ENCODE assay signal across 2 cellular contexts in the genomic region with DNA sequence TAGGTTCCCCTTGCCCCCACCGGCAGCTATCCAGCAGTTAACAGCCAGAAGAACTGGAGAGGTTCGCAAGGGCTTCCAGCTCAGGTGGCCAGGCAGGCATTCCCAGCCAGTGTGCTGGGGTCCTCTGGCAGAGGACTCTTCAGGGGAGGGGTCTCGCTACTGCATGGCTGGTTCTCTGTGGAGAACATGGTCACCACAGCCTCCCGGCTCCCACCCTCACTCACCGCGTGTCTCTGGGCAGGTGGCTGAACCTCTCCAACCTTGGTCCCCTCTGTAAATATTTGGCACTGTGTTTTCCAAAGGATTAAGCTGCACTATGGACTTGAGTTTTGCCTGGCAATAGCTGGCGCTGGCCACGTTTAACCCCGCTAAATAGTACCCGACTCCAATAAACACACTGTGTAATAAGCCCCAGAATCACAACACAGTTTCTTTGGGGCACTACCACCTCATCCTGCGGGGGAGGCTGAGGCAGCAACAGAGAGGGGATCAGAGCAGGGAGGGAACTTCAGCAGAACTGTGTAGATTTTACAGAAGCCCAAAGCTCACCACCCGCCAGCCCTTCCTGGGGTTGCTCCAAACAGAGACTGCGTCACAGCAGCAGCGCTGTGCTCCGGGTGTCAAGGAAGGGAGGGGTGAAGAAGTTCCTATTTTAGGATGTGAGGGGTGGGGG.
A peak's percentile ranks its signal among the peaks of the same experiment; 100 is the strongest.
TF ChIP-seq lines count a peak whose summit lies in the region.

No MANE protein-coding gene starts in this region.

TF ChIP-seq in WTC11, 78 proteins besides CTCF, POLR2A, EP300 and RAD21 (continued from another document):
- TF ChIP-seq, protein P1, sequence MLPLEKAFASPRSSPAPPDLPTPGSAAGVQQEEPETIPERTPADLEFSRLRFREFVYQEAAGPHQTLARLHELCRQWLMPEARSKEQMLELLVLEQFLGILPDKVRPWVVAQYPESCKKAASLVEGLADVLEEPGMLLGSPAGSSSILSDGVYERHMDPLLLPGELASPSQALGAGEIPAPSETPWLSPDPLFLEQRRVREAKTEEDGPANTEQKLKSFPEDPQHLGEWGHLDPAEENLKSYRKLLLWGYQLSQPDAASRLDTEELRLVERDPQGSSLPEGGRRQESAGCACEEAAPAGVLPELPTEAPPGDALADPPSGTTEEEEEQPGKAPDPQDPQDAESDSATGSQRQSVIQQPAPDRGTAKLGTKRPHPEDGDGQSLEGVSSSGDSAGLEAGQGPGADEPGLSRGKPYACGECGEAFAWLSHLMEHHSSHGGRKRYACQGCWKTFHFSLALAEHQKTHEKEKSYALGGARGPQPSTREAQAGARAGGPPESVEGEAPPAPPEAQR (CRISPR knock-in tag; IDR thresholded peaks at IDR 0.05), result no peak
- TF ChIP-seq, protein P2, sequence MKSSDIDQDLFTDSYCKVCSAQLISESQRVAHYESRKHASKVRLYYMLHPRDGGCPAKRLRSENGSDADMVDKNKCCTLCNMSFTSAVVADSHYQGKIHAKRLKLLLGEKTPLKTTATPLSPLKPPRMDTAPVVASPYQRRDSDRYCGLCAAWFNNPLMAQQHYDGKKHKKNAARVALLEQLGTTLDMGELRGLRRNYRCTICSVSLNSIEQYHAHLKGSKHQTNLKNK (CRISPR knock-in tag; IDR thresholded peaks at IDR 0.05), result no peak
- TF ChIP-seq, protein P3, sequence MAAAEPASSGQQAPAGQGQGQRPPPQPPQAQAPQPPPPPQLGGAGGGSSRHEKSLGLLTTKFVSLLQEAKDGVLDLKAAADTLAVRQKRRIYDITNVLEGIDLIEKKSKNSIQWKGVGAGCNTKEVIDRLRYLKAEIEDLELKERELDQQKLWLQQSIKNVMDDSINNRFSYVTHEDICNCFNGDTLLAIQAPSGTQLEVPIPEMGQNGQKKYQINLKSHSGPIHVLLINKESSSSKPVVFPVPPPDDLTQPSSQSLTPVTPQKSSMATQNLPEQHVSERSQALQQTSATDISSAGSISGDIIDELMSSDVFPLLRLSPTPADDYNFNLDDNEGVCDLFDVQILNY (CRISPR knock-in tag; IDR thresholded peaks at IDR 0.05), result no peak
- TF ChIP-seq, protein P4, sequence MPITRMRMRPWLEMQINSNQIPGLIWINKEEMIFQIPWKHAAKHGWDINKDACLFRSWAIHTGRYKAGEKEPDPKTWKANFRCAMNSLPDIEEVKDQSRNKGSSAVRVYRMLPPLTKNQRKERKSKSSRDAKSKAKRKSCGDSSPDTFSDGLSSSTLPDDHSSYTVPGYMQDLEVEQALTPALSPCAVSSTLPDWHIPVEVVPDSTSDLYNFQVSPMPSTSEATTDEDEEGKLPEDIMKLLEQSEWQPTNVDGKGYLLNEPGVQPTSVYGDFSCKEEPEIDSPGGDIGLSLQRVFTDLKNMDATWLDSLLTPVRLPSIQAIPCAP (CRISPR knock-in tag; IDR thresholded peaks at IDR 0.05), result no peak

TF ChIP-seq in HepG2, 621 proteins besides CTCF, POLR2A, EP300 and RAD21 (continued from another document and continues in another):
- TF ChIP-seq, protein P5, sequence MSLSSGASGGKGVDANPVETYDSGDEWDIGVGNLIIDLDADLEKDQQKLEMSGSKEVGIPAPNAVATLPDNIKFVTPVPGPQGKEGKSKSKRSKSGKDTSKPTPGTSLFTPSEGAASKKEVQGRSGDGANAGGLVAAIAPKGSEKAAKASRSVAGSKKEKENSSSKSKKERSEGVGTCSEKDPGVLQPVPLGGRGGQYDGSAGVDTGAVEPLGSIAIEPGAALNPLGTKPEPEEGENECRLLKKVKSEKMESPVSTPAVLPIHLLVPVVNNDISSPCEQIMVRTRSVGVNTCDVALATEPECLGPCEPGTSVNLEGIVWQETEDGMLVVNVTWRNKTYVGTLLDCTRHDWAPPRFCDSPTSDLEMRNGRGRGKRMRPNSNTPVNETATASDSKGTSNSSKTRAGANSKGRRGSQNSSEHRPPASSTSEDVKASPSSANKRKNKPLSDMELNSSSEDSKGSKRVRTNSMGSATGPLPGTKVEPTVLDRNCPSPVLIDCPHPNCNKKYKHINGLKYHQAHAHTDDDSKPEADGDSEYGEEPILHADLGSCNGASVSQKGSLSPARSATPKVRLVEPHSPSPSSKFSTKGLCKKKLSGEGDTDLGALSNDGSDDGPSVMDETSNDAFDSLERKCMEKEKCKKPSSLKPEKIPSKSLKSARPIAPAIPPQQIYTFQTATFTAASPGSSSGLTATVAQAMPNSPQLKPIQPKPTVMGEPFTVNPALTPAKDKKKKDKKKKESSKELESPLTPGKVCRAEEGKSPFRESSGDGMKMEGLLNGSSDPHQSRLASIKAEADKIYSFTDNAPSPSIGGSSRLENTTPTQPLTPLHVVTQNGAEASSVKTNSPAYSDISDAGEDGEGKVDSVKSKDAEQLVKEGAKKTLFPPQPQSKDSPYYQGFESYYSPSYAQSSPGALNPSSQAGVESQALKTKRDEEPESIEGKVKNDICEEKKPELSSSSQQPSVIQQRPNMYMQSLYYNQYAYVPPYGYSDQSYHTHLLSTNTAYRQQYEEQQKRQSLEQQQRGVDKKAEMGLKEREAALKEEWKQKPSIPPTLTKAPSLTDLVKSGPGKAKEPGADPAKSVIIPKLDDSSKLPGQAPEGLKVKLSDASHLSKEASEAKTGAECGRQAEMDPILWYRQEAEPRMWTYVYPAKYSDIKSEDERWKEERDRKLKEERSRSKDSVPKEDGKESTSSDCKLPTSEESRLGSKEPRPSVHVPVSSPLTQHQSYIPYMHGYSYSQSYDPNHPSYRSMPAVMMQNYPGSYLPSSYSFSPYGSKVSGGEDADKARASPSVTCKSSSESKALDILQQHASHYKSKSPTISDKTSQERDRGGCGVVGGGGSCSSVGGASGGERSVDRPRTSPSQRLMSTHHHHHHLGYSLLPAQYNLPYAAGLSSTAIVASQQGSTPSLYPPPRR (CRISPR knock-in tag; IDR thresholded peaks at IDR 0.05; ENCODE audit: borderline replicate concordance), result peak; percentile 77; the same call in 1 of the 2 replicates
- TF ChIP-seq, protein P6, sequence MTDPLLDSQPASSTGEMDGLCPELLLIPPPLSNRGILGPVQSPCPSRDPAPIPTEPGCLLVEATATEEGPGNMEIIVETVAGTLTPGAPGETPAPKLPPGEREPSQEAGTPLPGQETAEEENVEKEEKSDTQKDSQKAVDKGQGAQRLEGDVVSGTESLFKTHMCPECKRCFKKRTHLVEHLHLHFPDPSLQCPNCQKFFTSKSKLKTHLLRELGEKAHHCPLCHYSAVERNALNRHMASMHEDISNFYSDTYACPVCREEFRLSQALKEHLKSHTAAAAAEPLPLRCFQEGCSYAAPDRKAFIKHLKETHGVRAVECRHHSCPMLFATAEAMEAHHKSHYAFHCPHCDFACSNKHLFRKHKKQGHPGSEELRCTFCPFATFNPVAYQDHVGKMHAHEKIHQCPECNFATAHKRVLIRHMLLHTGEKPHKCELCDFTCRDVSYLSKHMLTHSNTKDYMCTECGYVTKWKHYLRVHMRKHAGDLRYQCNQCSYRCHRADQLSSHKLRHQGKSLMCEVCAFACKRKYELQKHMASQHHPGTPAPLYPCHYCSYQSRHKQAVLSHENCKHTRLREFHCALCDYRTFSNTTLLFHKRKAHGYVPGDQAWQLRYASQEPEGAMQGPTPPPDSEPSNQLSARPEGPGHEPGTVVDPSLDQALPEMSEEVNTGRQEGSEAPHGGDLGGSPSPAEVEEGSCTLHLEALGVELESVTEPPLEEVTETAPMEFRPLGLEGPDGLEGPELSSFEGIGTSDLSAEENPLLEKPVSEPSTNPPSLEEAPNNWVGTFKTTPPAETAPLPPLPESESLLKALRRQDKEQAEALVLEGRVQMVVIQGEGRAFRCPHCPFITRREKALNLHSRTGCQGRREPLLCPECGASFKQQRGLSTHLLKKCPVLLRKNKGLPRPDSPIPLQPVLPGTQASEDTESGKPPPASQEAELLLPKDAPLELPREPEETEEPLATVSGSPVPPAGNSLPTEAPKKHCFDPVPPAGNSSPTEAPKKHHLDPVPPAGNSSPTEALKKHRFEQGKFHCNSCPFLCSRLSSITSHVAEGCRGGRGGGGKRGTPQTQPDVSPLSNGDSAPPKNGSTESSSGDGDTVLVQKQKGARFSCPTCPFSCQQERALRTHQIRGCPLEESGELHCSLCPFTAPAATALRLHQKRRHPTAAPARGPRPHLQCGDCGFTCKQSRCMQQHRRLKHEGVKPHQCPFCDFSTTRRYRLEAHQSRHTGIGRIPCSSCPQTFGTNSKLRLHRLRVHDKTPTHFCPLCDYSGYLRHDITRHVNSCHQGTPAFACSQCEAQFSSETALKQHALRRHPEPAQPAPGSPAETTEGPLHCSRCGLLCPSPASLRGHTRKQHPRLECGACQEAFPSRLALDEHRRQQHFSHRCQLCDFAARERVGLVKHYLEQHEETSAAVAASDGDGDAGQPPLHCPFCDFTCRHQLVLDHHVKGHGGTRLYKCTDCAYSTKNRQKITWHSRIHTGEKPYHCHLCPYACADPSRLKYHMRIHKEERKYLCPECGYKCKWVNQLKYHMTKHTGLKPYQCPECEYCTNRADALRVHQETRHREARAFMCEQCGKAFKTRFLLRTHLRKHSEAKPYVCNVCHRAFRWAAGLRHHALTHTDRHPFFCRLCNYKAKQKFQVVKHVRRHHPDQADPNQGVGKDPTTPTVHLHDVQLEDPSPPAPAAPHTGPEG (CRISPR knock-in tag; IDR thresholded peaks at IDR 0.05), result no peak
- TF ChIP-seq DR1 (CRISPR knock-in tag; IDR thresholded peaks at IDR 0.05) (no peak), ARNT (IDR thresholded peaks at IDR 0.05) (no peak), ELF3 (CRISPR knock-in tag; IDR thresholded peaks at IDR 0.05) (peak; percentile 48; the same call in 1 of the 2 replicates), ELF4 (CRISPR knock-in tag; IDR thresholded peaks at IDR 0.05; ENCODE audit: borderline replicate concordance) (no peak), ZNF572 (CRISPR knock-in tag; IDR thresholded peaks at IDR 0.05) (no peak), YY1 (IDR thresholded peaks at IDR 0.05; ENCODE audit: insufficient read depth, insufficient replicate concordance, low read depth, low read length) (no peak), PAF1 (CRISPR knock-in tag; IDR thresholded peaks at IDR 0.05) (no peak), ZNF232 (CRISPR knock-in tag; IDR thresholded peaks at IDR 0.05; ENCODE audit: borderline replicate concordance) (no peak), KLF6 (CRISPR knock-in tag; IDR thresholded peaks at IDR 0.05) (no peak), TMF1 (CRISPR knock-in tag; IDR thresholded peaks at IDR 0.05; ENCODE audit: low read depth) (no peak), TCF7L2 (IDR thresholded peaks at IDR 0.05; ENCODE audit: low read depth, low read length) (no peak), GATA4 (IDR thresholded peaks at IDR 0.05; ENCODE audit: borderline replicate concordance, low read depth) (no peak), MEIS2 (CRISPR knock-in tag; IDR thresholded peaks at IDR 0.05) (no peak), ZFP36 (IDR thresholded peaks at IDR 0.05; ENCODE audit: borderline replicate concordance, low read depth, low read length, partially characterized antibody) (no peak), HNRNPL (IDR thresholded peaks at IDR 0.05; ENCODE audit: low read depth, low read length) (0 out of 2 replicates have a peak, but pooled peaks have one; percentile 33)
- TF ChIP-seq, protein P7, sequence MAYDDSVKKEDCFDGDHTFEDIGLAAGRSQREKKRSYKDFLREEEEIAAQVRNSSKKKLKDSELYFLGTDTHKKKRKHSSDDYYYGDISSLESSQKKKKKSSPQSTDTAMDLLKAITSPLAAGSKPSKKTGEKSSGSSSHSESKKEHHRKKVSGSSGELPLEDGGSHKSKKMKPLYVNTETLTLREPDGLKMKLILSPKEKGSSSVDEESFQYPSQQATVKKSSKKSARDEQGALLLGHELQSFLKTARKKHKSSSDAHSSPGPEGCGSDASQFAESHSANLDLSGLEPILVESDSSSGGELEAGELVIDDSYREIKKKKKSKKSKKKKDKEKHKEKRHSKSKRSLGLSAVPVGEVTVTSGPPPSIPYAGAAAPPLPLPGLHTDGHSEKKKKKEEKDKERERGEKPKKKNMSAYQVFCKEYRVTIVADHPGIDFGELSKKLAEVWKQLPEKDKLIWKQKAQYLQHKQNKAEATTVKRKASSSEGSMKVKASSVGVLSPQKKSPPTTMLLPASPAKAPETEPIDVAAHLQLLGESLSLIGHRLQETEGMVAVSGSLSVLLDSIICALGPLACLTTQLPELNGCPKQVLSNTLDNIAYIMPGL (CRISPR knock-in tag; IDR thresholded peaks at IDR 0.05; ENCODE audit: borderline replicate concordance in 1 of 2, low read depth in 1 of 2), result no peak
- TF ChIP-seq, protein P8, sequence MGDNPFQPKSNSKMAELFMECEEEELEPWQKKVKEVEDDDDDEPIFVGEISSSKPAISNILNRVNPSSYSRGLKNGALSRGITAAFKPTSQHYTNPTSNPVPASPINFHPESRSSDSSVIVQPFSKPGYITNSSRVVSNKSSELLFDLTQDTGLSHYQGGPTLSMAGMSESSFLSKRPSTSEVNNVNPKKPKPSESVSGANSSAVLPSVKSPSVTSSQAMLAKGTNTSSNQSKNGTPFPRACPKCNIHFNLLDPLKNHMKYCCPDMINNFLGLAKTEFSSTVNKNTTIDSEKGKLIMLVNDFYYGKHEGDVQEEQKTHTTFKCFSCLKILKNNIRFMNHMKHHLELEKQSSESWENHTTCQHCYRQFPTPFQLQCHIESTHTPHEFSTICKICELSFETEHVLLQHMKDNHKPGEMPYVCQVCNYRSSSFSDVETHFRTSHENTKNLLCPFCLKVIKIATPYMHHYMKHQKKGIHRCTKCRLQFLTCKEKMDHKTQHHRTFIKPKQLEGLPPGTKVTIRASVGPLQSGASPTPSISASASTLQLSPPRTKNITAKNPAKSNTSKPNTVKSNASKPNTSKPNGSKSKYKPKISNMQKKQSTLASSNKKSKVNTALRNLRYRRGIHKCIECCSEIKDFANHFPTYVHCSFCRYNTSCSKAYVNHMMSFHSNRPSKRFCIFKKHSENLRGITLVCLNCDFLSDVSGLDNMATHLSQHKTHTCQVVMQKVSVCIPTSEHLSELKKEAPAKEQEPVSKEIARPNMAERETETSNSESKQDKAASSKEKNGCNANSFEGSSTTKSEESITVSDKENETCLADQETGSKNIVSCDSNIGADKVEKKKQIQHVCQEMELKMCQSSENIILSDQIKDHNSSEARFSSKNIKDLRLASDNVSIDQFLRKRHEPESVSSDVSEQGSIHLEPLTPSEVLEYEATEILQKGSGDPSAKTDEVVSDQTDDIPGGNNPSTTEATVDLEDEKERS (CRISPR knock-in tag; IDR thresholded peaks at IDR 0.05), result no peak
- TF ChIP-seq, protein P9, sequence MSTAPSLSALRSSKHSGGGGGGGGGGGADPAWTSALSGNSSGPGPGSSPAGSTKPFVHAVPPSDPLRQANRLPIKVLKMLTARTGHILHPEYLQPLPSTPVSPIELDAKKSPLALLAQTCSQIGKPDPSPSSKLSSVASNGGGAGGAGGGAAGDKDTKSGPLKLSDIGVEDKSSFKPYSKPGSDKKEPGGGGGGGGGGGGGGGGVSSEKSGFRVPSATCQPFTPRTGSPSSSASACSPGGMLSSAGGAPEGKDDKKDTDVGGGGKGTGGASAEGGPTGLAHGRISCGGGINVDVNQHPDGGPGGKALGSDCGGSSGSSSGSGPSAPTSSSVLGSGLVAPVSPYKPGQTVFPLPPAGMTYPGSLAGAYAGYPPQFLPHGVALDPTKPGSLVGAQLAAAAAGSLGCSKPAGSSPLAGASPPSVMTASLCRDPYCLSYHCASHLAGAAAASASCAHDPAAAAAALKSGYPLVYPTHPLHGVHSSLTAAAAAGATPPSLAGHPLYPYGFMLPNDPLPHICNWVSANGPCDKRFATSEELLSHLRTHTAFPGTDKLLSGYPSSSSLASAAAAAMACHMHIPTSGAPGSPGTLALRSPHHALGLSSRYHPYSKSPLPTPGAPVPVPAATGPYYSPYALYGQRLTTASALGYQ (CRISPR knock-in tag; IDR thresholded peaks at IDR 0.05), result no peak
- TF ChIP-seq, protein P10, sequence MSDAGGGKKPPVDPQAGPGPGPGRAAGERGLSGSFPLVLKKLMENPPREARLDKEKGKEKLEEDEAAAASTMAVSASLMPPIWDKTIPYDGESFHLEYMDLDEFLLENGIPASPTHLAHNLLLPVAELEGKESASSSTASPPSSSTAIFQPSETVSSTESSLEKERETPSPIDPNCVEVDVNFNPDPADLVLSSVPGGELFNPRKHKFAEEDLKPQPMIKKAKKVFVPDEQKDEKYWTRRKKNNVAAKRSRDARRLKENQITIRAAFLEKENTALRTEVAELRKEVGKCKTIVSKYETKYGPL (CRISPR knock-in tag; IDR thresholded peaks at IDR 0.05), result no peak
